ENCODE assay signal across 9 cellular contexts in genomic region chr22:40258463-40259046, GRCh38.
DNase-seq lines count a peak whose midpoint lies in the region; ATAC-seq, FAIRE-seq and TF ChIP-seq lines count a peak whose summit lies in the region.
"Had no signal": no experiment of that assay in that cellular context is flagged by ENCODE, and none has a peak within 500 bp of the region (broad histone marks: within the 10 kb centered on the region; RNA-seq: fewer than 3 reads in every experiment).

No MANE protein-coding gene starts in this region.

- peak; percentile 86 for DNase-seq in LoVo (ENCODE audit: low spot score)
- DNase-seq in adipocyte (ENCODE audit: low read depth) = peak; percentile 36
- no peak for DNase-seq in heart right ventricle
- no peak for DNase-seq in spleen
- no peak for DNase-seq in GM03348 (ENCODE audit: low spot score)
- no peak for DNase-seq in D721Med (ENCODE audit: insufficient read length, low spot score)
- DNase-seq in inferior parietal cortex (ENCODE audit: extremely low spot score) = no peak
- DNase-seq: KBM-7 had no signal

- peak overlapping the region; percentile 51 for H3K9ac ChIP-seq in adipocyte (ENCODE audit: low read length)

- TF ChIP-seq POLR2A in spleen (IDR thresholded peaks at IDR 0.05) = no peak

- H3K27me3 ChIP-seq in adipocyte (replicated peaks; ENCODE audit: control insufficient read depth, insufficient read depth, low read length) (no peaks in the 10 kb centered on the region), heart right ventricle (no peaks in the 10 kb centered on the region), spleen (replicated peaks in 1 of 7) (no peaks in the 10 kb centered on the region)

- H3K36me3 ChIP-seq in adipocyte (ENCODE audit: control insufficient read depth, insufficient read depth, low read length, severe bottlenecking) (peaks cover 28% of the 10 kb centered on the region), heart right ventricle (peaks cover 0 to 41% (median 19%) of the 10 kb centered on the region in 9 donors), spleen (peaks cover 6 to 86% (median 18%) of the 10 kb centered on the region in 6 donors)

- WGBS in heart right ventricle, 2 donors = 51 to 81% methylated on average over 2 of the region's 2 CpGs
- 63 to 77% (median 70%) methylated on average over 2 of the region's 2 CpGs for WGBS in spleen, 5 donors

- FAIRE-seq in D721Med (lab: Jason Lieb, UNC) = no peak
- FAIRE-seq: H1 had no signal

- H3K9me3 ChIP-seq in adipocyte (ENCODE audit: control insufficient read depth, low read length) (no peaks in the 10 kb centered on the region), heart right ventricle (no peaks in the 10 kb centered on the region), spleen (no peaks in the 10 kb centered on the region)

- H3K4me3 ChIP-seq in adipocyte (ENCODE audit: low read length) = peak overlapping the region; percentile 19
- no peak overlapping the region for H3K4me3 ChIP-seq in heart right ventricle
- H3K4me3 ChIP-seq in spleen = no peak overlapping the region

- peak in 5 of 8 donors; percentile 41 to 80 (median 77) for ATAC-seq in heart right ventricle

- H3K27ac ChIP-seq in heart right ventricle = peak overlapping the region in 5 of 10 donors; percentile 9 to 77 (median 31)
- H3K27ac ChIP-seq in spleen = peak overlapping the region in 6 of 8 donors; percentile 7 to 70 (median 39)

- intact Hi-C loops in heart right ventricle (cut with DNase I) = no loop called here
- intact Hi-C loops in spleen (cut with DNase I; ENCODE audit: low total_unique reads) = no loop called here

- TF ChIP-seq CTCF in heart right ventricle (IDR thresholded peaks at IDR 0.05) (no peak), spleen (IDR thresholded peaks at IDR 0.05 in 8 of 11, conservative IDR thresholded peaks at IDR 0.05 in 3 of 11) (no peak), D721Med (IDR thresholded peaks at IDR 0.05; ENCODE audit: insufficient read depth, missing control alignments) (no peak)

- H3K4me1 ChIP-seq in adipocyte (ENCODE audit: control insufficient read depth, insufficient read depth, low read length) (peaks cover 14% of the 10 kb centered on the region), heart right ventricle (peaks cover 0 to 45% (median 24%) of the 10 kb centered on the region in 9 donors), spleen (peaks cover 4 to 64% (median 30%) of the 10 kb centered on the region in 6 donors)

Comparison
In these comparisons a context has a peak if more than half of its experiments do, and no peak if none do; other contexts are left out.
1. DNase-seq: peak in LoVo (single experiment) and adipocyte (single experiment); none in heart right ventricle (0 of 2), spleen (single experiment), GM03348 (single experiment), D721Med (single experiment) and inferior parietal cortex (single experiment).